ENCODE assay signal across 1 cellular context in the genomic region with DNA sequence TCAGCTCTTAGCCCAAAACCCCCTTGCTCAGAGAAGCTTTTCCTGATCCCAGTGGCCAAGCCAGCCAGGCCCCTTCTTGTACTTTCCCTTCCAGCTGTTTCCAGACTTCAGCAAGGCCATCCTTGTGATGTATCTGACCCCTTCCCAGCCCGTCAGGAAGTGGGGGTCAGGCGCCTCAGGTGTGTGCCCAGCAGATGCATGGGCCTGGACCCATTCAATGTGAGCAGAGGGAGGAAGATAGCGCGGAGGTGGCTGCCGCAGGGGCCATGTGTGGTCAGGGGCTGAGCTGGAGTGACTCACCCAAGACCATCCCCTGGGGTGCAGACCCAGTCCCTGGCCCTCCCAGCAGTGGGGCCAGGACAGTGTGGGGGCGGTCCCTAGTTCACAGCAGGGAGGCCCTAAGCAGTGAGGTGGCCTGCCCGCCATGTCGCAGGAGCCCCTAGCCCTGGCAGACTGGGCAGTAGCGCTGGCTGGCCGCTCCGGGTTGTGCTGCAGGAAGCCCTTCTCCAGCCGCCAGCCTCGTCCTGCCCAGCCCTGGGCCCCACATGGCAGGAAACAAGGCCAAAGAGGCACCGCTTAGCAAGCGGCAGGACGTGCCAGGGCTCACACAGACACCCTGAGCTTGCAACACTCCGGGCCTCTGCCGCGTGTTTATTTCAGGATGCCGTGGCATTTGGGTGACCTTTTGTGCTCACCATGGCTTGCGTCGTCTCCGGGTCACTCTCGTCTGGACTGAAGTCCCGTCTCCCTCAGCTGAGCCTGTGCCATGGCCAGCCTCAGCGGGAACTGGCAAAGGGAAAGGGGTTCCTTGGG.
A peak's percentile ranks its signal among the peaks of the same experiment; 100 is the strongest.
TF ChIP-seq lines count a peak whose summit lies in the region.

No MANE protein-coding gene starts in this region.

TF ChIP-seq in HepG2, 621 proteins besides CTCF, POLR2A, EP300 and RAD21 (continued from another document and continues in another):
- TF ChIP-seq ZNF775 (CRISPR knock-in tag; IDR thresholded peaks at IDR 0.05; ENCODE audit: borderline replicate concordance) (no peak), ADNP (CRISPR knock-in tag; IDR thresholded peaks at IDR 0.05) (no peak), TOPORS (CRISPR knock-in tag; IDR thresholded peaks at IDR 0.05) (no peak; the same call in 1 of the 2 replicates), HCFC1 (IDR thresholded peaks at IDR 0.05; ENCODE audit: low read depth, low read length) (no peak), ZNF777 (CRISPR knock-in tag; IDR thresholded peaks at IDR 0.05) (no peak), BHLHE40 (IDR thresholded peaks at IDR 0.05; ENCODE audit: low read length) (peak; percentile 56; the same call in 1 of the 2 replicates), ZNF790 (CRISPR knock-in tag; IDR thresholded peaks at IDR 0.05; ENCODE audit: borderline replicate concordance) (peak; percentile 55; the same call in 1 of the 2 replicates), TBX3 (IDR thresholded peaks at IDR 0.05; ENCODE audit: borderline replicate concordance) (no peak), FOXP1 (IDR thresholded peaks at IDR 0.05) (no peak), FOXP1 (CRISPR knock-in tag; IDR thresholded peaks at IDR 0.05) (peak; percentile 90), ZNF12 (CRISPR knock-in tag; IDR thresholded peaks at IDR 0.05) (no peak), TOE1 (CRISPR knock-in tag; IDR thresholded peaks at IDR 0.05) (no peak), HMGA1 (CRISPR knock-in tag; conservative IDR thresholded peaks at IDR 0.05) (no peak), ZNF615 (CRISPR knock-in tag; IDR thresholded peaks at IDR 0.05; ENCODE audit: borderline replicate concordance) (no peak), ZNF264 (CRISPR knock-in tag; IDR thresholded peaks at IDR 0.05) (no peak), ZNF33A (CRISPR knock-in tag; IDR thresholded peaks at IDR 0.05; ENCODE audit: borderline replicate concordance) (no peak), JUND (CRISPR knock-in tag; IDR thresholded peaks at IDR 0.05) (peak; percentile 47; the same call in 1 of the 2 replicates), ETV6 (CRISPR knock-in tag; conservative IDR thresholded peaks at IDR 0.05) (no peak), REL (CRISPR knock-in tag; conservative IDR thresholded peaks at IDR 0.05) (peak; percentile 64; the same call in 1 of the 2 replicates), ETV5 (CRISPR knock-in tag; IDR thresholded peaks at IDR 0.05; ENCODE audit: borderline replicate concordance) (peak; percentile 95), ZNF724P (CRISPR knock-in tag; IDR thresholded peaks at IDR 0.05; ENCODE audit: borderline replicate concordance) (peak; percentile 87; the same call in 1 of the 2 replicates), ZNF225 (CRISPR knock-in tag; IDR thresholded peaks at IDR 0.05) (peak; percentile 92; the same call in 1 of the 2 replicates), ZNF441 (CRISPR knock-in tag; IDR thresholded peaks at IDR 0.05; ENCODE audit: borderline replicate concordance) (peak; percentile 93), AHR (CRISPR knock-in tag; IDR thresholded peaks at IDR 0.05) (no peak), MAFG (CRISPR knock-in tag; IDR thresholded peaks at IDR 0.05) (no peak), TEAD3 (CRISPR knock-in tag; optimal IDR thresholded peaks at IDR 0.05; ENCODE audit: borderline replicate concordance) (peak; percentile 90), HOXA3 (CRISPR knock-in tag; IDR thresholded peaks at IDR 0.05) (peak; percentile 94), AGO1 (IDR thresholded peaks at IDR 0.05; ENCODE audit: low read depth, low read length, poor library complexity, severe bottlenecking) (peak; percentile 47), ZNF460 (CRISPR knock-in tag; IDR thresholded peaks at IDR 0.05; ENCODE audit: borderline replicate concordance) (no peak; the same call in 1 of the 2 replicates), MBNL3 (CRISPR knock-in tag; conservative IDR thresholded peaks at IDR 0.05) (no peak), SNAI1 (CRISPR knock-in tag; IDR thresholded peaks at IDR 0.05; ENCODE audit: borderline replicate concordance) (no peak), U2AF2 (IDR thresholded peaks at IDR 0.05; ENCODE audit: low read depth, low read length) (no peak), ZFP36 (IDR thresholded peaks at IDR 0.05; ENCODE audit: borderline replicate concordance, low read depth, low read length, partially characterized antibody) (no peak), HNRNPH1 (optimal IDR thresholded peaks at IDR 0.05; ENCODE audit: low read depth, low read length) (no peak), NBN (conservative IDR thresholded peaks at IDR 0.05) (no peak), KAT2B (IDR thresholded peaks at IDR 0.05; ENCODE audit: borderline replicate concordance, low read depth, low read length) (no peak), CREB1 (IDR thresholded peaks at IDR 0.05) (peak; percentile 17; the same call in 1 of the 2 replicates), CREB1 (CRISPR knock-in tag; IDR thresholded peaks at IDR 0.05) (no peak; the same call in 1 of the 2 replicates), ZNF660 (CRISPR knock-in tag; IDR thresholded peaks at IDR 0.05; ENCODE audit: borderline replicate concordance, low read depth) (no peak), ZNF850 (CRISPR knock-in tag; conservative IDR thresholded peaks at IDR 0.05) (no peak), ZNF746 (CRISPR knock-in tag; IDR thresholded peaks at IDR 0.05) (peak; percentile 27; the same call in 1 of the 2 replicates), ZFYVE20 (CRISPR knock-in tag; IDR thresholded peaks at IDR 0.05; ENCODE audit: borderline replicate concordance, low read depth) (no peak), BRD4 (CRISPR knock-in tag; IDR thresholded peaks at IDR 0.05) (peak; percentile 95), KDM2A (CRISPR knock-in tag; IDR thresholded peaks at IDR 0.05; ENCODE audit: borderline replicate concordance, low read depth) (peak; percentile 66), GATA4 (IDR thresholded peaks at IDR 0.05; ENCODE audit: borderline replicate concordance, low read depth) (no peak), RFX3 (CRISPR knock-in tag; IDR thresholded peaks at IDR 0.05) (peak; percentile 30; the same call in 1 of the 2 replicates), PHF8 (CRISPR knock-in tag; IDR thresholded peaks at IDR 0.05) (peak; percentile 46; the same call in 1 of the 2 replicates), ZNF501 (CRISPR knock-in tag; IDR thresholded peaks at IDR 0.05) (peak; percentile 86), ZNF274 (CRISPR knock-in tag; IDR thresholded peaks at IDR 0.05) (peak; percentile 94), SIX4 (CRISPR knock-in tag; IDR thresholded peaks at IDR 0.05) (no peak), ZFP62 (CRISPR knock-in tag; IDR thresholded peaks at IDR 0.05) (no peak), ZBTB1 (CRISPR knock-in tag; IDR thresholded peaks at IDR 0.05; ENCODE audit: borderline replicate concordance) (no peak)
- TF ChIP-seq, protein P1, sequence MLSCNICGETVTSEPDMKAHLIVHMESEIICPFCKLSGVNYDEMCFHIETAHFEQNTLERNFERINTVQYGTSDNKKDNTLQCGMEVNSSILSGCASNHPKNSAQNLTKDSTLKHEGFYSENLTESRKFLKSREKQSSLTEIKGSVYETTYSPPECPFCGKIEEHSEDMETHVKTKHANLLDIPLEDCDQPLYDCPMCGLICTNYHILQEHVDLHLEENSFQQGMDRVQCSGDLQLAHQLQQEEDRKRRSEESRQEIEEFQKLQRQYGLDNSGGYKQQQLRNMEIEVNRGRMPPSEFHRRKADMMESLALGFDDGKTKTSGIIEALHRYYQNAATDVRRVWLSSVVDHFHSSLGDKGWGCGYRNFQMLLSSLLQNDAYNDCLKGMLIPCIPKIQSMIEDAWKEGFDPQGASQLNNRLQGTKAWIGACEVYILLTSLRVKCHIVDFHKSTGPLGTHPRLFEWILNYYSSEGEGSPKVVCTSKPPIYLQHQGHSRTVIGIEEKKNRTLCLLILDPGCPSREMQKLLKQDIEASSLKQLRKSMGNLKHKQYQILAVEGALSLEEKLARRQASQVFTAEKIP (CRISPR knock-in tag; IDR thresholded peaks at IDR 0.05; ENCODE audit: borderline replicate concordance): no peak
- TF ChIP-seq, protein P2, sequence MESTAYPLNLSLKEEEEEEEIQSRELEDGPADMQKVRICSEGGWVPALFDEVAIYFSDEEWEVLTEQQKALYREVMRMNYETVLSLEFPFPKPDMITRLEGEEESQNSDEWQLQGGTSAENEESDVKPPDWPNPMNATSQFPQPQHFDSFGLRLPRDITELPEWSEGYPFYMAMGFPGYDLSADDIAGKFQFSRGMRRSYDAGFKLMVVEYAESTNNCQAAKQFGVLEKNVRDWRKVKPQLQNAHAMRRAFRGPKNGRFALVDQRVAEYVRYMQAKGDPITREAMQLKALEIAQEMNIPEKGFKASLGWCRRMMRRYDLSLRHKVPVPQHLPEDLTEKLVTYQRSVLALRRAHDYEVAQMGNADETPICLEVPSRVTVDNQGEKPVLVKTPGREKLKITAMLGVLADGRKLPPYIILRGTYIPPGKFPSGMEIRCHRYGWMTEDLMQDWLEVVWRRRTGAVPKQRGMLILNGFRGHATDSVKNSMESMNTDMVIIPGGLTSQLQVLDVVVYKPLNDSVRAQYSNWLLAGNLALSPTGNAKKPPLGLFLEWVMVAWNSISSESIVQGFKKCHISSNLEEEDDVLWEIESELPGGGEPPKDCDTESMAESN (CRISPR knock-in tag; conservative IDR thresholded peaks at IDR 0.05): peak; percentile 61; the same call in 1 of the 2 replicates
- TF ChIP-seq, protein P3, sequence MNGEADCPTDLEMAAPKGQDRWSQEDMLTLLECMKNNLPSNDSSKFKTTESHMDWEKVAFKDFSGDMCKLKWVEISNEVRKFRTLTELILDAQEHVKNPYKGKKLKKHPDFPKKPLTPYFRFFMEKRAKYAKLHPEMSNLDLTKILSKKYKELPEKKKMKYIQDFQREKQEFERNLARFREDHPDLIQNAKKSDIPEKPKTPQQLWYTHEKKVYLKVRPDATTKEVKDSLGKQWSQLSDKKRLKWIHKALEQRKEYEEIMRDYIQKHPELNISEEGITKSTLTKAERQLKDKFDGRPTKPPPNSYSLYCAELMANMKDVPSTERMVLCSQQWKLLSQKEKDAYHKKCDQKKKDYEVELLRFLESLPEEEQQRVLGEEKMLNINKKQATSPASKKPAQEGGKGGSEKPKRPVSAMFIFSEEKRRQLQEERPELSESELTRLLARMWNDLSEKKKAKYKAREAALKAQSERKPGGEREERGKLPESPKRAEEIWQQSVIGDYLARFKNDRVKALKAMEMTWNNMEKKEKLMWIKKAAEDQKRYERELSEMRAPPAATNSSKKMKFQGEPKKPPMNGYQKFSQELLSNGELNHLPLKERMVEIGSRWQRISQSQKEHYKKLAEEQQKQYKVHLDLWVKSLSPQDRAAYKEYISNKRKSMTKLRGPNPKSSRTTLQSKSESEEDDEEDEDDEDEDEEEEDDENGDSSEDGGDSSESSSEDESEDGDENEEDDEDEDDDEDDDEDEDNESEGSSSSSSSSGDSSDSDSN (CRISPR knock-in tag; IDR thresholded peaks at IDR 0.05): peak; percentile 70
- TF ChIP-seq, protein P4, sequence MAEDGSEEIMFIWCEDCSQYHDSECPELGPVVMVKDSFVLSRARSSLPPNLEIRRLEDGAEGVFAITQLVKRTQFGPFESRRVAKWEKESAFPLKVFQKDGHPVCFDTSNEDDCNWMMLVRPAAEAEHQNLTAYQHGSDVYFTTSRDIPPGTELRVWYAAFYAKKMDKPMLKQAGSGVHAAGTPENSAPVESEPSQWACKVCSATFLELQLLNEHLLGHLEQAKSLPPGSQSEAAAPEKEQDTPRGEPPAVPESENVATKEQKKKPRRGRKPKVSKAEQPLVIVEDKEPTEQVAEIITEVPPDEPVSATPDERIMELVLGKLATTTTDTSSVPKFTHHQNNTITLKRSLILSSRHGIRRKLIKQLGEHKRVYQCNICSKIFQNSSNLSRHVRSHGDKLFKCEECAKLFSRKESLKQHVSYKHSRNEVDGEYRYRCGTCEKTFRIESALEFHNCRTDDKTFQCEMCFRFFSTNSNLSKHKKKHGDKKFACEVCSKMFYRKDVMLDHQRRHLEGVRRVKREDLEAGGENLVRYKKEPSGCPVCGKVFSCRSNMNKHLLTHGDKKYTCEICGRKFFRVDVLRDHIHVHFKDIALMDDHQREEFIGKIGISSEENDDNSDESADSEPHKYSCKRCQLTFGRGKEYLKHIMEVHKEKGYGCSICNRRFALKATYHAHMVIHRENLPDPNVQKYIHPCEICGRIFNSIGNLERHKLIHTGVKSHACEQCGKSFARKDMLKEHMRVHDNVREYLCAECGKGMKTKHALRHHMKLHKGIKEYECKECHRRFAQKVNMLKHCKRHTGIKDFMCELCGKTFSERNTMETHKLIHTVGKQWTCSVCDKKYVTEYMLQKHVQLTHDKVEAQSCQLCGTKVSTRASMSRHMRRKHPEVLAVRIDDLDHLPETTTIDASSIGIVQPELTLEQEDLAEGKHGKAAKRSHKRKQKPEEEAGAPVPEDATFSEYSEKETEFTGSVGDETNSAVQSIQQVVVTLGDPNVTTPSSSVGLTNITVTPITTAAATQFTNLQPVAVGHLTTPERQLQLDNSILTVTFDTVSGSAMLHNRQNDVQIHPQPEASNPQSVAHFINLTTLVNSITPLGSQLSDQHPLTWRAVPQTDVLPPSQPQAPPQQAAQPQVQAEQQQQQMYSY (CRISPR knock-in tag; IDR thresholded peaks at IDR 0.05): no peak
- TF ChIP-seq, protein P5, sequence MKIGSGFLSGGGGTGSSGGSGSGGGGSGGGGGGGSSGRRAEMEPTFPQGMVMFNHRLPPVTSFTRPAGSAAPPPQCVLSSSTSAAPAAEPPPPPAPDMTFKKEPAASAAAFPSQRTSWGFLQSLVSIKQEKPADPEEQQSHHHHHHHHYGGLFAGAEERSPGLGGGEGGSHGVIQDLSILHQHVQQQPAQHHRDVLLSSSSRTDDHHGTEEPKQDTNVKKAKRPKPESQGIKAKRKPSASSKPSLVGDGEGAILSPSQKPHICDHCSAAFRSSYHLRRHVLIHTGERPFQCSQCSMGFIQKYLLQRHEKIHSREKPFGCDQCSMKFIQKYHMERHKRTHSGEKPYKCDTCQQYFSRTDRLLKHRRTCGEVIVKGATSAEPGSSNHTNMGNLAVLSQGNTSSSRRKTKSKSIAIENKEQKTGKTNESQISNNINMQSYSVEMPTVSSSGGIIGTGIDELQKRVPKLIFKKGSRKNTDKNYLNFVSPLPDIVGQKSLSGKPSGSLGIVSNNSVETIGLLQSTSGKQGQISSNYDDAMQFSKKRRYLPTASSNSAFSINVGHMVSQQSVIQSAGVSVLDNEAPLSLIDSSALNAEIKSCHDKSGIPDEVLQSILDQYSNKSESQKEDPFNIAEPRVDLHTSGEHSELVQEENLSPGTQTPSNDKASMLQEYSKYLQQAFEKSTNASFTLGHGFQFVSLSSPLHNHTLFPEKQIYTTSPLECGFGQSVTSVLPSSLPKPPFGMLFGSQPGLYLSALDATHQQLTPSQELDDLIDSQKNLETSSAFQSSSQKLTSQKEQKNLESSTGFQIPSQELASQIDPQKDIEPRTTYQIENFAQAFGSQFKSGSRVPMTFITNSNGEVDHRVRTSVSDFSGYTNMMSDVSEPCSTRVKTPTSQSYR (CRISPR knock-in tag; IDR thresholded peaks at IDR 0.05; ENCODE audit: borderline replicate concordance): peak; percentile 39; the same call in 1 of the 2 replicates
- TF ChIP-seq, protein P6, sequence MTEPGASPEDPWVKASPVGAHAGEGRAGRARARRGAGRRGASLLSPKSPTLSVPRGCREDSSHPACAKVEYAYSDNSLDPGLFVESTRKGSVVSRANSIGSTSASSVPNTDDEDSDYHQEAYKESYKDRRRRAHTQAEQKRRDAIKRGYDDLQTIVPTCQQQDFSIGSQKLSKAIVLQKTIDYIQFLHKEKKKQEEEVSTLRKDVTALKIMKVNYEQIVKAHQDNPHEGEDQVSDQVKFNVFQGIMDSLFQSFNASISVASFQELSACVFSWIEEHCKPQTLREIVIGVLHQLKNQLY (CRISPR knock-in tag; IDR thresholded peaks at IDR 0.05): peak; percentile 93
